1 cellular context compared by ENCODE assay signal in the genomic region with DNA sequence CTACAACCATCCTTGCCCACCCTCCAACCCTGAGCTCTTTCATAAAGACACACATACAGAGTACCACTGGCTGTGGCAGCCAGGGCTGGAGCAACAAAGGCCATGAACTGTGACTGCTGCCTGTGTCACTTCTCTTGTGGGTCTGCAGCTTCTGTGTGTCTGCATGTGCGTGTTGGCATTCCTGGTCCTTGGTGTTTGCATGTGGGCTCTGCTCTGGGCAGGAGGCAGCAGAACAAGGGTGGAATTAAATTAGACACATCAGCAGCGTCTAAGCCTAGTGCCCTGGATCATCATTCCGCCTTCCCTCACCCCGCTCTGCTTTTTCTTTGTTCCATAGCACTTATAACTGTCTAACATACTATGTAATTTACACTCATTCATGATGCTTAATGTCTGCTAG.
TF ChIP-seq lines count a peak whose summit lies in the region.

No MANE protein-coding gene starts in this region.

TF ChIP-seq in H1, 55 proteins besides CTCF, POLR2A, EP300 and RAD21 (continued from another document):
- TF ChIP-seq BRCA1 (IDR thresholded peaks at IDR 0.05; ENCODE audit: low read depth, low read length) (no peak), GABPA (IDR thresholded peaks at IDR 0.05; ENCODE audit: borderline replicate concordance, insufficient read depth, low read length) (no peak), SRF (IDR thresholded peaks at IDR 0.05; ENCODE audit: low read depth, low read length) (no peak), NRF1 (IDR thresholded peaks at IDR 0.05; ENCODE audit: low read depth, low read length) (no peak), CHD1 (IDR thresholded peaks at IDR 0.05; ENCODE audit: low read depth, low read length) (no peak), HDAC6 (IDR thresholded peaks at IDR 0.05; ENCODE audit: low read depth, low read length) (no peak), BACH1 (IDR thresholded peaks at IDR 0.05; ENCODE audit: low read length) (no peak), ATF3 (IDR thresholded peaks at IDR 0.05; ENCODE audit: insufficient read depth, low read depth, low read length) (no peak), CEBPB (IDR thresholded peaks at IDR 0.05; ENCODE audit: low read depth, low read length) (no peak), TAF1 (IDR thresholded peaks at IDR 0.05; ENCODE audit: low read depth, low read length) (no peak)
